ENCODE assay signal across 8 cellular contexts in genomic region chr19:47210689-47211316, GRCh38. TPM values are rescaled to one million over a fixed set of nuclear protein-coding genes. Genes with fewer than 3 reads are reported as not detected.
DNase-seq lines count a peak whose midpoint lies in the region; ATAC-seq and TF ChIP-seq lines count a peak whose summit lies in the region.

No MANE protein-coding gene starts in this region.

- peak; percentile 69 for DNase-seq in Daoy (ENCODE audit: low read depth)
- peak; percentile 74 for DNase-seq in LHCN-M2 (ENCODE audit: low read depth)
- DNase-seq in activated naive CD4-positive, alpha-beta T cell treated with anti-CD3 and anti-CD28 coated beads, Interleukin-2, amount 50 U/mL, for 16 hours = peak; percentile 77
- peak in 39 of 42 donors; percentile 46 to 92 (median 75) for DNase-seq in head of caudate nucleus
- peak; percentile 78 for DNase-seq in prostate gland (ENCODE audit: low spot score)

- WGBS in prostate gland = 35% methylated on average over 19 of the region's 19 CpGs

- no peaks in the 10 kb centered on the region for H3K36me3 ChIP-seq in prostate gland

- ATAC-seq in SK-N-SH treated with all-trans-retinoic acid at 6 μM for 48 hours (peak; percentile 67), GM19023 (IDR thresholded peaks at IDR 0.05; ENCODE audit: unreplicated experiment) (no peak), HG02840 (IDR thresholded peaks at IDR 0.05; ENCODE audit: low FRiP score, unreplicated experiment) (no peak)

- H3K27me3 ChIP-seq in prostate gland (replicated peaks; ENCODE audit: insufficient read depth) = no peaks in the 10 kb centered on the region

- intact Hi-C loops in head of caudate nucleus (cut with DNase I) = no loop called here
- intact Hi-C loops in prostate gland (cut with DNase I) = loop anchor here (2.0 kb wide), 1 partner anchor 36 kb away; no protein-coding TSS in a partner anchor

- H3K27ac ChIP-seq in prostate gland = peak overlapping the region in 1 of 2 donors; percentile 53

- H3K4me1 ChIP-seq in prostate gland (replicated peaks) = no peaks in the 10 kb centered on the region

- TF ChIP-seq CTCF in prostate gland (IDR thresholded peaks at IDR 0.05) = peak; percentile 44 to 87 (median 84)

- TF ChIP-seq POLR2A in prostate gland (IDR thresholded peaks at IDR 0.05) = no peak

- no peaks in the 10 kb centered on the region for H3K9me3 ChIP-seq in prostate gland

- H3K4me3 ChIP-seq in prostate gland = no peak overlapping the region

TF ChIP-seq in SK-N-SH treated with all-trans-retinoic acid at 6 μM for 48 hours, 23 proteins besides CTCF, POLR2A, EP300 and RAD21:
- no peak for TF ChIP-seq ZFP30 (CRISPR knock-in tag; IDR thresholded peaks at IDR 0.05)
- TF ChIP-seq ISL1 (CRISPR knock-in tag; IDR thresholded peaks at IDR 0.05) = no peak
- no peak for TF ChIP-seq GLIS3 (CRISPR knock-in tag; IDR thresholded peaks at IDR 0.05)
- no peak for TF ChIP-seq TCF4 (CRISPR knock-in tag; IDR thresholded peaks at IDR 0.05; ENCODE audit: borderline replicate concordance)
- no peak for TF ChIP-seq ESRRG (CRISPR knock-in tag; IDR thresholded peaks at IDR 0.05)
- TF ChIP-seq, protein P1, sequence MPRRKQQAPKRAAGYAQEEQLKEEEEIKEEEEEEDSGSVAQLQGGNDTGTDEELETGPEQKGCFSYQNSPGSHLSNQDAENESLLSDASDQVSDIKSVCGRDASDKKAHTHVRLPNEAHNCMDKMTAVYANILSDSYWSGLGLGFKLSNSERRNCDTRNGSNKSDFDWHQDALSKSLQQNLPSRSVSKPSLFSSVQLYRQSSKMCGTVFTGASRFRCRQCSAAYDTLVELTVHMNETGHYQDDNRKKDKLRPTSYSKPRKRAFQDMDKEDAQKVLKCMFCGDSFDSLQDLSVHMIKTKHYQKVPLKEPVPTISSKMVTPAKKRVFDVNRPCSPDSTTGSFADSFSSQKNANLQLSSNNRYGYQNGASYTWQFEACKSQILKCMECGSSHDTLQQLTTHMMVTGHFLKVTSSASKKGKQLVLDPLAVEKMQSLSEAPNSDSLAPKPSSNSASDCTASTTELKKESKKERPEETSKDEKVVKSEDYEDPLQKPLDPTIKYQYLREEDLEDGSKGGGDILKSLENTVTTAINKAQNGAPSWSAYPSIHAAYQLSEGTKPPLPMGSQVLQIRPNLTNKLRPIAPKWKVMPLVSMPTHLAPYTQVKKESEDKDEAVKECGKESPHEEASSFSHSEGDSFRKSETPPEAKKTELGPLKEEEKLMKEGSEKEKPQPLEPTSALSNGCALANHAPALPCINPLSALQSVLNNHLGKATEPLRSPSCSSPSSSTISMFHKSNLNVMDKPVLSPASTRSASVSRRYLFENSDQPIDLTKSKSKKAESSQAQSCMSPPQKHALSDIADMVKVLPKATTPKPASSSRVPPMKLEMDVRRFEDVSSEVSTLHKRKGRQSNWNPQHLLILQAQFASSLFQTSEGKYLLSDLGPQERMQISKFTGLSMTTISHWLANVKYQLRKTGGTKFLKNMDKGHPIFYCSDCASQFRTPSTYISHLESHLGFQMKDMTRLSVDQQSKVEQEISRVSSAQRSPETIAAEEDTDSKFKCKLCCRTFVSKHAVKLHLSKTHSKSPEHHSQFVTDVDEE (CRISPR knock-in tag; IDR thresholded peaks at IDR 0.05) = no peak
- TF ChIP-seq TOX (CRISPR knock-in tag; IDR thresholded peaks at IDR 0.05; ENCODE audit: borderline replicate concordance) = no peak
- no peak for TF ChIP-seq PATZ1 (CRISPR knock-in tag; IDR thresholded peaks at IDR 0.05; ENCODE audit: borderline replicate concordance)
- TF ChIP-seq POU6F1 (CRISPR knock-in tag; IDR thresholded peaks at IDR 0.05; ENCODE audit: borderline replicate concordance, low read depth) = no peak
- no peak for TF ChIP-seq ARNTL (CRISPR knock-in tag; IDR thresholded peaks at IDR 0.05; ENCODE audit: borderline replicate concordance, low read depth)

RNA-seq across cellular contexts. Expression of gene BBC3, which starts 20.2 kb away (rescaled TPM):
- total RNA-seq in Daoy (2014; rRNA removed; shearing (Covaris generic)) = 0.86 and 2.2 TPM in 2 replicates
- 3.3 and 6.8 TPM in 2 replicates for total RNA-seq in LHCN-M2 (2014; rRNA removed)
- 4.0 TPM for polyA plus RNA-seq in LHCN-M2 (2012)
- 10 to 100 TPM; 11.1 to 12.8 TPM for total RNA-seq in prostate gland

RNA-seq across cellular contexts. Expression of gene CCDC9, which starts 45.5 kb away (rescaled TPM):
- 8.0 and 8.6 TPM in 2 replicates for total RNA-seq in Daoy (2014; rRNA removed; shearing (Covaris generic))
- total RNA-seq in LHCN-M2 (2014; rRNA removed) = 4.9 and 16.2 TPM in 2 replicates
- polyA plus RNA-seq in LHCN-M2 (2012) = 18.9 TPM
- 10 to 100 TPM; 27.9 to 48.7 TPM for total RNA-seq in prostate gland
